1 cellular context compared by ENCODE assay signal in genomic region chr6:21739241-21739640, GRCh38.
TF ChIP-seq lines count a peak whose summit lies in the region.

No MANE protein-coding gene starts in this region.

TF ChIP-seq in WTC11, 78 proteins besides CTCF, POLR2A, EP300 and RAD21 (continued from another document):
- TF ChIP-seq STAT6 (CRISPR knock-in tag; conservative IDR thresholded peaks at IDR 0.05; ENCODE audit: low read depth) (no peak), MXD4 (CRISPR knock-in tag; IDR thresholded peaks at IDR 0.05; ENCODE audit: borderline replicate concordance) (no peak), CREB1 (CRISPR knock-in tag; IDR thresholded peaks at IDR 0.05) (no peak), NR1H2 (CRISPR knock-in tag; IDR thresholded peaks at IDR 0.05) (no peak), ETV6 (CRISPR knock-in tag; IDR thresholded peaks at IDR 0.05) (no peak), ATF1 (CRISPR knock-in tag; IDR thresholded peaks at IDR 0.05) (no peak), E2F4 (CRISPR knock-in tag; IDR thresholded peaks at IDR 0.05; ENCODE audit: borderline replicate concordance, low read depth) (no peak), GABPB1 (CRISPR knock-in tag; IDR thresholded peaks at IDR 0.05) (no peak), NFATC4 (CRISPR knock-in tag; IDR thresholded peaks at IDR 0.05) (no peak), CBFB (CRISPR knock-in tag; IDR thresholded peaks at IDR 0.05; ENCODE audit: low read depth) (no peak)
